ENCODE assay signal across 8 cellular contexts in genomic region chr14:90331497-90332270, GRCh38. TPM values are rescaled to one million over a fixed set of nuclear protein-coding genes. Genes with fewer than 3 reads are reported as not detected.
DNase-seq lines count a peak whose midpoint lies in the region; ATAC-seq lines count a peak whose summit lies in the region.

NRDE2 (minus strand) TSS chr14:90331941; CDS start chr14:90331904, 37 bp downstream.

- no peaks in the 10 kb centered on the region for H3K27me3 ChIP-seq in effector memory CD4-positive, alpha-beta T cell (replicated peaks; ENCODE audit: control insufficient read depth, insufficient read depth, low read length, poor library complexity, severe bottlenecking)

- no peaks in the 10 kb centered on the region for H3K9me3 Mint-ChIP-seq in memory B cell

- peaks cover 7% of the 10 kb centered on the region for H3K36me3 Mint-ChIP-seq in memory B cell

- peak within 1 kb of the TSS; percentile 94 for H3K27ac Mint-ChIP-seq in memory B cell

- H3K4me1 ChIP-seq in effector memory CD4-positive, alpha-beta T cell (ENCODE audit: control insufficient read depth, insufficient read depth, low read length, poor library complexity, severe bottlenecking) = peaks cover 5% of the 10 kb centered on the region

- no peaks in the 10 kb centered on the region for H3K36me3 ChIP-seq in effector memory CD4-positive, alpha-beta T cell (ENCODE audit: control insufficient read depth, insufficient read depth, low read length)

- peak; percentile 93 for DNase-seq in Caki2 (ENCODE audit: low read depth)
- peak; percentile 46 to 100 (median 97) for DNase-seq in HUDEP-2 (lab: John Stamatoyannopoulos, UW; ENCODE audit: unreplicated experiment in 76 of 76)
- DNase-seq in NOMO-1 treated with dmso at 0.1 percent for 144 hours (lab: John Stamatoyannopoulos, UW; ENCODE audit: unreplicated experiment) = peak; percentile 97
- DNase-seq in activated CD8-positive, alpha-beta memory T cell treated with anti-CD3 and anti-CD28 coated beads for 4 hours (ENCODE audit: low read depth in 2 of 2) = peak; percentile 92 to 93
- DNase-seq in effector memory CD4-positive, alpha-beta T cell = peak; percentile 77 to 84 (median 84)
- peak; percentile 85 to 86 for DNase-seq in memory B cell (ENCODE audit: low spot score in 2 of 2)
- DNase-seq in stimulated activated CD8-positive, alpha-beta memory T cell treated with anti-CD3 and anti-CD28 coated beads, Interleukin-12 subunit alpha, Interleukin-12 subunit beta, amount 100 ng/mL, for 1 hour (ENCODE audit: low read depth) = peak; percentile 90

- H3K4me3 Mint-ChIP-seq in memory B cell = peak within 1 kb of the TSS; percentile 86

- H3K27me3 Mint-ChIP-seq in memory B cell = peaks cover 4% of the 10 kb centered on the region

- in situ Hi-C loops in Caki2 (cut with HindIII; ENCODE audit: low pct_unique_long_range_greater_than_20kb, low sequenced_read_pairs) = no loop called here

- H3K4me1 Mint-ChIP-seq in memory B cell = peaks cover 16% of the 10 kb centered on the region

- ATAC-seq in GM21390 (IDR thresholded peaks at IDR 0.05; ENCODE audit: unreplicated experiment) (peak; percentile 92), memory B cell (ENCODE audit: low read depth) (peak; percentile 95)

- no peaks in the 10 kb centered on the region for H3K9me3 ChIP-seq in effector memory CD4-positive, alpha-beta T cell (ENCODE audit: control insufficient read depth, low read length)

- peak within 1 kb of the TSS; percentile 71 for H3K27ac ChIP-seq in effector memory CD4-positive, alpha-beta T cell (ENCODE audit: insufficient read depth, low read length, poor library complexity, severe bottlenecking)

- H3K4me3 ChIP-seq in effector memory CD4-positive, alpha-beta T cell (ENCODE audit: insufficient read depth, low read depth, low read length, poor library complexity, severe bottlenecking) = peak within 1 kb of the TSS; percentile 88

RNA-seq across cellular contexts. Expression of gene NRDE2, which starts in this region (rescaled TPM):
- 9.3 and 12.6 TPM in 2 replicates for total RNA-seq in Caki2 (2014; rRNA removed; shearing (Covaris generic); ENCODE audit: low replicate concordance)

Comparison
In these comparisons a context has a peak if more than half of its experiments do, and no peak if none do; other contexts are left out.
1. Peak in every context shown above with its lines: DNase-seq, ATAC-seq, H3K4me3 ChIP-seq and H3K27ac ChIP-seq.